Comparison of ENCODE assay signal across 20 cellular contexts in the genomic region with DNA sequence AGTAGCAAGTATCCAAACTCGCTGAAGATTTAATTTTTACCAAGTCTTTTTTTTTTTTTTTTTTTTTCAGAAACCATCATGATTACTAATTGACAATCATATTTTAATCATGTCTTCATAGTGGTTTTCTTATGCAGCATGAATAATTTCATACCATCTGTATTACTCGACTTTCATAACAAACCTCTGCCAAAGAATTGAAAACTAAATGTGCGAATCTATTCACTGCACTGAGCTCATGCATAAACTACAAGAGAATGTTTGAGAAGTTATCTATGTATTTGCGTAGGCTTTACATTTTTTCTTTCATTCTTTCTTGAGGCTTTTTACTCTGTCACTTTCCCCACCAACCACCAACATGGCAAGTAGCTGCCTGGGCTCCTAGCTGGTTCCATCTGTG.
DNase-seq lines count a peak whose midpoint lies in the region; ATAC-seq and TF ChIP-seq lines count a peak whose summit lies in the region.
"Had no signal": no experiment of that assay in that cellular context is flagged by ENCODE, and none has a peak within 500 bp of the region (broad histone marks: within the 10 kb centered on the region; RNA-seq: fewer than 3 reads in every experiment).

No MANE protein-coding gene starts in this region.

- H3K27ac ChIP-seq in psoas muscle, result no peak overlapping the region
- H3K27ac ChIP-seq: HL-60 had no signal

- no peaks in the 10 kb centered on the region for H3K9me3 ChIP-seq in psoas muscle
- H3K9me3 ChIP-seq: BE2C had no signal

- TF ChIP-seq CTCF in fibroblast of mammary gland (conservative IDR thresholded peaks at IDR 0.05; ENCODE audit: control insufficient read depth, insufficient read depth, low read depth, low read length), result no peak
- TF ChIP-seq CTCF in psoas muscle (IDR thresholded peaks at IDR 0.05), result no peak

- intact Hi-C loops in psoas muscle (cut with DNase I), result no loop called here

- DNase-seq in AG08395 (ENCODE audit: low spot score) (peak; percentile 5), ELR (ENCODE audit: low read depth) (peak; percentile 7), RKO (ENCODE audit: low spot score) (peak; percentile 1), fibroblast of mammary gland (ENCODE audit: low read depth) (peak; percentile 41), SKM-1 treated with dmso at 0.1 percent for 144 hours (lab: John Stamatoyannopoulos, UW; ENCODE audit: unreplicated experiment) (no peak), psoas muscle (no peak)
- DNase-seq: 8988T, BE2C, DMS79 treated with DMSO at 0.1 percent for 48 hours, MV-4-11, NCI-H1417, NCI-H1694 treated with DMSO at 0.1 percent for 48 hours, NCI-H2081 treated with DMSO at 0.1 percent for 48 hours, NCI-H2171 treated with DMSO at 0.1 percent for 48 hours, NCI-H526, OCI-M1, Right ventricle myocardium superior had no signal

- 58 to 73% (median 60%) methylated on average over 4 of the region's 4 CpGs for WGBS in psoas muscle, 3 donors

- H3K4me3 ChIP-seq in fibroblast of mammary gland (ENCODE audit: control insufficient read depth, low read depth, low read length), result no peak overlapping the region
- H3K4me3 ChIP-seq in psoas muscle, result no peak overlapping the region

- H3K4me1 ChIP-seq in psoas muscle, result no peaks in the 10 kb centered on the region
- H3K4me1 ChIP-seq: BE2C had no signal

- no peaks in the 10 kb centered on the region for H3K36me3 ChIP-seq in psoas muscle (ENCODE audit: insufficient read depth in 1 of 2, low read depth in 1 of 2)
- H3K36me3 ChIP-seq: BE2C had no signal

- ATAC-seq in esophagus mucosa (no peak), HG02938 (IDR thresholded peaks at IDR 0.05; ENCODE audit: unreplicated experiment) (no peak), psoas muscle (no peak)

- no peaks in the 10 kb centered on the region for H3K27me3 ChIP-seq in psoas muscle (ENCODE audit: insufficient read depth in 3 of 3, low read length in 2 of 3)
- H3K27me3 ChIP-seq: BE2C had no signal

Comparison
In these comparisons a context has a peak if more than half of its experiments do, and no peak if none do; other contexts are left out.
1. DNase-seq: peak in AG08395 (single experiment), ELR (single experiment), RKO (single experiment) and fibroblast of mammary gland (single experiment); none in SKM-1 treated with dmso at 0.1 percent for 144 hours (single experiment) and psoas muscle (0 of 2).